In the genomic region with DNA sequence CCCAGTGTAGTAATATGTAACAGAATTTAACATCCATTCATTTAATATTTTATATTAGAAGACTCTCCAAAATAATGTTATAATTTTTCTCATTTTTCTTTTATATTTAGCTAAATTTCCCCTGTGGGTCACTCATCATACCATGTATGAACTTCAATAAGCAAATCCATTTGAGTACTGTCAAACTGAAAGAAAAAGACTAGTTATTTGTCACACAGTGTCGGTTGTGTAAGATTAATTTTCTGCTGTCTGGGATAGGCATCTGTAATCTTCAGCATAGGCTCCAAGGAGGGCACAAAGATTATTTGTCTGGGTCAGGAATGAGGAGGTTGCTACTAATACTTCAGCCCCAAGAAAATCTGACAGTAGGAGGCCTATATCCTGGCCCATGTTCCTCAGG, we compare ENCODE assay signal across 1 cellular context. TPM values are rescaled to one million over a fixed set of nuclear protein-coding genes. Genes with fewer than 3 reads are reported as not detected.
"Had no signal": no experiment of that assay in that cellular context is flagged by ENCODE, and none has a peak within 500 bp of the region (broad histone marks: within the 10 kb centered on the region; RNA-seq: fewer than 3 reads in every experiment).

No MANE protein-coding gene starts in this region.

RNA-seq across cellular contexts. Expression of a gene that starts 13.1 kb away (rescaled TPM):
- total RNA-seq: fibroblast of lung had no signal
- polyA plus RNA-seq: fibroblast of lung had no signal
